15 cellular contexts compared by ENCODE assay signal in genomic region chrX:150868625-150869024, GRCh38. TPM values are rescaled to one million over a fixed set of nuclear protein-coding genes. Genes with fewer than 3 reads are reported as not detected.
DNase-seq lines count a peak whose midpoint lies in the region; ATAC-seq, FAIRE-seq and TF ChIP-seq lines count a peak whose summit lies in the region.
"Had no signal": no experiment of that assay in that cellular context is flagged by ENCODE, and none has a peak within 500 bp of the region (broad histone marks: within the 10 kb centered on the region; RNA-seq: fewer than 3 reads in every experiment).

No MANE protein-coding gene starts in this region.

- H3K27me3 ChIP-seq in HepG2 (ENCODE audit: control insufficient read depth in 1 of 2, insufficient read depth in 2 of 2, low read length in 2 of 2), result no peaks in the 10 kb centered on the region
- H3K27me3 ChIP-seq in CD8-positive, alpha-beta memory T cell (ENCODE audit: insufficient read depth, low read length, poor library complexity, severe bottlenecking), result no peaks in the 10 kb centered on the region
- H3K27me3 ChIP-seq: BLaER1 treated with 17β-estradiol and CSF1 and Interleukin-3, amounts not matched to agents 10 nM and 100 nM had no signal

- in situ Hi-C loops in HepG2 (cut with HindIII; ENCODE audit: extremely low pct_ligation_motif_present, low pct_unique_long_range_greater_than_20kb), result no loop called here

- no peak overlapping the region for H3K4me2 ChIP-seq in HepG2 (ENCODE audit: low read depth, low read length)
- H3K4me2 ChIP-seq: BLaER1 treated with 17β-estradiol and CSF1 and Interleukin-3, amounts not matched to agents 10 nM and 100 nM had no signal

- ATAC-seq in GM21526 (IDR thresholded peaks at IDR 0.05; ENCODE audit: low FRiP score, unreplicated experiment), result peak; percentile 55
- ATAC-seq in activated B cell treated with CpG ODN at 0.5 μM for 24 hours (ENCODE audit: low read depth), result no peak
- ATAC-seq in activated CD8-positive, alpha-beta T cell treated with anti-CD3 and anti-CD28 coated beads, Interleukin-2, amount 10 ng/mL, durations not matched to agents 7 days and 5 days, result no peak
- ATAC-seq in HepG2, result no peak

- H3K9me3 ChIP-seq in HepG2 (ENCODE audit: low read length), result no peaks in the 10 kb centered on the region
- H3K9me3 ChIP-seq in CD8-positive, alpha-beta memory T cell (ENCODE audit: low read length), result no peaks in the 10 kb centered on the region
- H3K9me3 ChIP-seq: BLaER1 treated with 17β-estradiol and CSF1 and Interleukin-3, amounts not matched to agents 10 nM and 100 nM had no signal

- 73% methylated on average over 2 of the region's 2 CpGs for WGBS in HepG2 (ENCODE audit: low lambda C conversion rate)

- intact Hi-C loops in activated B cell treated with CpG ODN at 0.5 μM for 24 hours (cut with micrococcal nuclease), result no loop called here
- intact Hi-C loops in HepG2 (cut with micrococcal nuclease; ENCODE audit: unreplicated experiment), result no loop called here

- H3K36me3 Mint-ChIP-seq in activated B cell treated with CpG ODN at 0.5 μM for 24 hours (ENCODE audit: low read depth), result peaks cover 7% of the 10 kb centered on the region
- H3K36me3 Mint-ChIP-seq in activated CD8-positive, alpha-beta T cell treated with anti-CD3 and anti-CD28 coated beads, Interleukin-2, amount 10 ng/mL, durations not matched to agents 7 days and 5 days (ENCODE audit: low read depth), result peaks cover 4% of the 10 kb centered on the region
- peaks cover 0 to 1% (median 0%) of the 10 kb centered on the region in 3 donors for H3K36me3 Mint-ChIP-seq in CD8-positive, alpha-beta memory T cell

- DNase-seq in GM12865 (ENCODE audit: low read depth), result peak; percentile 16
- DNase-seq in activated B cell treated with CpG ODN at 0.5 μM for 24 hours, result no peak
- peak; percentile 21 to 55 for DNase-seq in foreskin fibroblast
- DNase-seq in activated CD8-positive, alpha-beta T cell treated with anti-CD3 and anti-CD28 coated beads, Interleukin-2, amount 10 ng/mL, durations not matched to agents 7 days and 5 days, result no peak
- no peak for DNase-seq in OCI-M2 (lab: John Stamatoyannopoulos, UW; ENCODE audit: unreplicated experiment)
- DNase-seq in HepG2 (ENCODE audit: low spot score), result no peak
- DNase-seq in CD8-positive, alpha-beta memory T cell, result no peak
- DNase-seq: HFFc6, Kasumi-1, MV-4-11, NCI-H1436, NCI-H2029 treated with DMSO at 0.1 percent for 48 hours, NCI-H510A treated with DMSO at 0.1 percent for 48 hours had no signal

- POLR2A ChIA-PET in activated B cell treated with CpG ODN at 0.5 μM for 24 hours (lab: Charles Lee) (no interaction called here), HepG2 (lab: Yijun Ruan, JAX) (no interaction called here)
- POLR2A ChIA-PET in activated CD8-positive, alpha-beta T cell treated with anti-CD3 and anti-CD28 coated beads, Interleukin-2, amount 10 ng/mL, durations not matched to agents 7 days and 5 days (lab: Charles Lee), result no interaction called here
- POLR2A ChIA-PET in CD8-positive, alpha-beta memory T cell (lab: Charles Lee), result no interaction called here

- peak overlapping the region; percentile 43 for H3K27ac Mint-ChIP-seq in activated B cell treated with CpG ODN at 0.5 μM for 24 hours
- no peak overlapping the region for H3K27ac Mint-ChIP-seq in activated CD8-positive, alpha-beta T cell treated with anti-CD3 and anti-CD28 coated beads, Interleukin-2, amount 10 ng/mL, durations not matched to agents 7 days and 5 days
- H3K27ac Mint-ChIP-seq in CD8-positive, alpha-beta memory T cell, result peak overlapping the region in 1 of 8 donors; percentile 34
- H3K27ac Mint-ChIP-seq: HFFc6 had no signal

- no peaks in the 10 kb centered on the region for H3K4me1 ChIP-seq in HepG2 (ENCODE audit: insufficient read depth, low read length)
- H3K4me1 ChIP-seq in CD8-positive, alpha-beta memory T cell (ENCODE audit: insufficient read depth, low read length), result no peaks in the 10 kb centered on the region

- H3K79me2 ChIP-seq in HepG2 (ENCODE audit: insufficient read depth, low read length), result no peaks in the 10 kb centered on the region

- TF ChIP-seq CTCF in GM12865 (IDR thresholded peaks at IDR 0.05; ENCODE audit: insufficient read depth, low read depth, low read length, missing control alignments), result no peak
- no peak for TF ChIP-seq CTCF in activated B cell treated with CpG ODN at 0.5 μM for 24 hours (IDR thresholded peaks at IDR 0.05)
- TF ChIP-seq CTCF in foreskin fibroblast (IDR thresholded peaks at IDR 0.05; ENCODE audit: low read depth, low read length), result no peak
- no peak for TF ChIP-seq CTCF in HepG2 (CRISPR knock-in tag; IDR thresholded peaks at IDR 0.05)

- CTCF ChIA-PET in activated B cell treated with CpG ODN at 0.5 μM for 24 hours (lab: Charles Lee) (no interaction called here), HepG2 (lab: Yijun Ruan, JAX; ENCODE audit: low intra/inter-chr PET ratio, low total read pairs) (no interaction called here)
- CTCF ChIA-PET in activated CD8-positive, alpha-beta T cell treated with anti-CD3 and anti-CD28 coated beads, Interleukin-2, amount 10 ng/mL, durations not matched to agents 7 days and 5 days (lab: Charles Lee), result no interaction called here
- CTCF ChIA-PET in CD8-positive, alpha-beta memory T cell (lab: Charles Lee), result no interaction called here

- peaks cover 25% of the 10 kb centered on the region for H3K4me1 Mint-ChIP-seq in activated B cell treated with CpG ODN at 0.5 μM for 24 hours
- peaks cover 13% of the 10 kb centered on the region for H3K4me1 Mint-ChIP-seq in activated CD8-positive, alpha-beta T cell treated with anti-CD3 and anti-CD28 coated beads, Interleukin-2, amount 10 ng/mL, durations not matched to agents 7 days and 5 days (ENCODE audit: low read depth)
- H3K4me1 Mint-ChIP-seq in CD8-positive, alpha-beta memory T cell, result peaks cover 0 to 20% (median 4%) of the 10 kb centered on the region in 3 donors

- no TSS peak for BruUV-seq in HepG2 (replicated peaks; lab: Mats Ljungman, UMichigan)

- H3K36me3 ChIP-seq in HepG2 (replicated peaks in 1 of 2; ENCODE audit: control insufficient read depth in 1 of 2, insufficient read depth in 2 of 2, low read length in 2 of 2), result no peaks in the 10 kb centered on the region
- H3K36me3 ChIP-seq in CD8-positive, alpha-beta memory T cell (ENCODE audit: insufficient read depth, low read length), result no peaks in the 10 kb centered on the region

- H3K9ac ChIP-seq in HepG2 (ENCODE audit: insufficient read depth, low read depth, low read length), result no peak overlapping the region
- H3K9ac ChIP-seq: BLaER1 treated with 17β-estradiol and CSF1 and Interleukin-3, amounts not matched to agents 10 nM and 100 nM had no signal

- H2AFZ ChIP-seq in HepG2 (ENCODE audit: low read length), result no peak overlapping the region

- no peak overlapping the region for H3K4me3 Mint-ChIP-seq in activated B cell treated with CpG ODN at 0.5 μM for 24 hours
- no peak overlapping the region for H3K4me3 Mint-ChIP-seq in activated CD8-positive, alpha-beta T cell treated with anti-CD3 and anti-CD28 coated beads, Interleukin-2, amount 10 ng/mL, durations not matched to agents 7 days and 5 days
- no peak overlapping the region for H3K4me3 Mint-ChIP-seq in CD8-positive, alpha-beta memory T cell
- H3K4me3 Mint-ChIP-seq: HFFc6 had no signal

- TF ChIP-seq POLR2A in HepG2 (IDR thresholded peaks at IDR 0.05; ENCODE audit: insufficient read depth in 1 of 2, low read depth in 2 of 2, low read length in 2 of 2), result no peak

- no peak for FAIRE-seq in HepG2 (lab: Jason Lieb, UNC)

- TF ChIP-seq RAD21 in HepG2 (CRISPR knock-in tag; IDR thresholded peaks at IDR 0.05), result no peak

- no peaks in the 10 kb centered on the region for H4K20me1 ChIP-seq in HepG2 (ENCODE audit: insufficient read depth, low read length)

- H3K9me3 Mint-ChIP-seq in activated B cell treated with CpG ODN at 0.5 μM for 24 hours, result no peaks in the 10 kb centered on the region
- H3K9me3 Mint-ChIP-seq in activated CD8-positive, alpha-beta T cell treated with anti-CD3 and anti-CD28 coated beads, Interleukin-2, amount 10 ng/mL, durations not matched to agents 7 days and 5 days (ENCODE audit: insufficient read depth), result no peaks in the 10 kb centered on the region
- H3K9me3 Mint-ChIP-seq in CD8-positive, alpha-beta memory T cell, result no peaks in the 10 kb centered on the region
- H3K9me3 Mint-ChIP-seq: HFFc6 had no signal

- H3K4me3 ChIP-seq in GM12865 (ENCODE audit: low read depth, low read length) (no peak overlapping the region), foreskin fibroblast (ENCODE audit: low read depth in 1 of 2, low read length in 2 of 2) (no peak overlapping the region), HepG2 (replicated peaks in 1 of 3; ENCODE audit: insufficient read depth in 1 of 3, low read depth in 2 of 3, low read length in 3 of 3) (no peak overlapping the region)
- no peak overlapping the region for H3K4me3 ChIP-seq in CD8-positive, alpha-beta memory T cell (ENCODE audit: low read length)
- H3K4me3 ChIP-seq: BLaER1 treated with 17β-estradiol and CSF1 and Interleukin-3, amounts not matched to agents 10 nM and 100 nM had no signal

- TF ChIP-seq EP300 in HepG2 (IDR thresholded peaks at IDR 0.05; ENCODE audit: low read depth in 2 of 2, low read length in 2 of 2), result no peak
- no peak for TF ChIP-seq EP300 in HepG2 (CRISPR knock-in tag; IDR thresholded peaks at IDR 0.05; ENCODE audit: borderline replicate concordance)

- no peaks in the 10 kb centered on the region for H3K27me3 Mint-ChIP-seq in activated B cell treated with CpG ODN at 0.5 μM for 24 hours
- H3K27me3 Mint-ChIP-seq in activated CD8-positive, alpha-beta T cell treated with anti-CD3 and anti-CD28 coated beads, Interleukin-2, amount 10 ng/mL, durations not matched to agents 7 days and 5 days (ENCODE audit: low read depth), result no peaks in the 10 kb centered on the region
- H3K27me3 Mint-ChIP-seq in CD8-positive, alpha-beta memory T cell, result no peaks in the 10 kb centered on the region

- no peak overlapping the region for H3K27ac ChIP-seq in HepG2 (ENCODE audit: extremely low read length, insufficient read depth, low read length)
- no peak overlapping the region for H3K27ac ChIP-seq in CD8-positive, alpha-beta memory T cell (ENCODE audit: low read depth, low read length)
- H3K27ac ChIP-seq: BLaER1 treated with 17β-estradiol and CSF1 and Interleukin-3, amounts not matched to agents 10 nM and 100 nM had no signal

RNA-seq across cellular contexts. Expression of gene CD99L2, which starts 29.8 kb away (rescaled TPM):
- 12.5 and 12.7 TPM in 2 replicates for total RNA-seq in activated B cell treated with CpG ODN at 0.5 μM for 24 hours
- total RNA-seq in activated CD8-positive, alpha-beta T cell treated with anti-CD3 and anti-CD28 coated beads, Interleukin-2, amount 10 ng/mL, durations not matched to agents 7 days and 5 days, result 10 to 100 TPM; 19.7 to 19.8 TPM
- 2.8 and 7.6 TPM in 2 replicates for total RNA-seq in HepG2 (2016; rRNA removed; fragmentation: Illumina TruSeq; extraction: Trizol)
- total RNA-seq in HepG2 (2016; cell fraction: cytosol; rRNA removed; fragmentation: Illumina TruSeq; extraction: Trizol; ENCODE audit: low read depth), result 2.1 and 2.4 TPM in 2 replicates
- total RNA-seq in HepG2 (2016; cell fraction: insoluble cytoplasmic fraction; rRNA removed; fragmentation: Illumina TruSeq; extraction: Trizol), result 2.9 and 7.7 TPM in 2 replicates
- total RNA-seq in HepG2 (2016; cell fraction: membrane; rRNA removed; fragmentation: Illumina TruSeq; extraction: Trizol), result 2.6 and 2.7 TPM in 2 replicates
- 5.6 and 8.7 TPM in 2 replicates for total RNA-seq in HepG2 (2016; cell fraction: nucleus; rRNA removed; fragmentation: Illumina TruSeq; extraction: Trizol)
- 6.9 and 8.6 TPM in 2 replicates for polyA plus RNA-seq in HepG2 (2011; rRNA removed)
- 7.3 and 9.3 TPM in 2 replicates for polyA plus RNA-seq in HepG2 (2011; cell fraction: cytosol; rRNA removed)
- 6.2 and 6.5 TPM in 2 replicates for polyA plus RNA-seq in HepG2 (2011; cell fraction: nucleus; rRNA removed)
- polyA plus RNA-seq in HepG2 (2012), result 5.7 and 8.9 TPM in 2 replicates
- polyA plus RNA-seq in HepG2 (2016; cell fraction: cytosol; fragmentation: Illumina TruSeq; extraction: Trizol; ENCODE audit: low read depth), result 0.74 and 0.75 TPM in 2 replicates
- polyA plus RNA-seq in HepG2 (2016; cell fraction: insoluble cytoplasmic fraction; fragmentation: Illumina TruSeq; extraction: Trizol; ENCODE audit: low read depth), result 2.9 and 3.3 TPM in 2 replicates
- polyA plus RNA-seq in HepG2 (2016; cell fraction: membrane; fragmentation: Illumina TruSeq; extraction: Trizol; ENCODE audit: low read depth), result 1.7 and 1.9 TPM in 2 replicates
- 8.1 and 8.4 TPM in 2 replicates for polyA plus RNA-seq in HepG2 (2016; cell fraction: nucleus; fragmentation: Illumina TruSeq; extraction: Trizol; ENCODE audit: insufficient read depth, low read depth)
- 11.3 and 23.7 TPM in 2 replicates for polyA minus RNA-seq in HepG2 (2011; rRNA and poly(A)+ RNA removed; ENCODE audit: low replicate concordance)
- 3.5 and 4.6 TPM in 2 replicates for polyA minus RNA-seq in HepG2 (2011; cell fraction: cytosol; rRNA and poly(A)+ RNA removed)
- 2.8 and 3.7 TPM in 2 replicates for polyA minus RNA-seq in HepG2 (2011; cell fraction: nucleus; rRNA and poly(A)+ RNA removed)
- 10 to 100 TPM; 13.7 to 14.7 TPM for total RNA-seq in CD8-positive, alpha-beta memory T cell
- 15.9 TPM for polyA plus RNA-seq in CD8-positive, alpha-beta memory T cell

Comparison
In these comparisons a context has a peak if more than half of its experiments do, and no peak if none do; other contexts are left out.
1. DNase-seq: peak in GM12865 (single experiment) and foreskin fibroblast (2 of 2); none in activated B cell treated with CpG ODN at 0.5 μM for 24 hours (single experiment), activated CD8-positive, alpha-beta T cell treated with anti-CD3 and anti-CD28 coated beads, Interleukin-2, amount 10 ng/mL, durations not matched to agents 7 days and 5 days (single experiment), OCI-M2 (single experiment), HepG2 (single experiment) and CD8-positive, alpha-beta memory T cell (0 of 5).